1 cellular context compared by ENCODE assay signal in the genomic region with DNA sequence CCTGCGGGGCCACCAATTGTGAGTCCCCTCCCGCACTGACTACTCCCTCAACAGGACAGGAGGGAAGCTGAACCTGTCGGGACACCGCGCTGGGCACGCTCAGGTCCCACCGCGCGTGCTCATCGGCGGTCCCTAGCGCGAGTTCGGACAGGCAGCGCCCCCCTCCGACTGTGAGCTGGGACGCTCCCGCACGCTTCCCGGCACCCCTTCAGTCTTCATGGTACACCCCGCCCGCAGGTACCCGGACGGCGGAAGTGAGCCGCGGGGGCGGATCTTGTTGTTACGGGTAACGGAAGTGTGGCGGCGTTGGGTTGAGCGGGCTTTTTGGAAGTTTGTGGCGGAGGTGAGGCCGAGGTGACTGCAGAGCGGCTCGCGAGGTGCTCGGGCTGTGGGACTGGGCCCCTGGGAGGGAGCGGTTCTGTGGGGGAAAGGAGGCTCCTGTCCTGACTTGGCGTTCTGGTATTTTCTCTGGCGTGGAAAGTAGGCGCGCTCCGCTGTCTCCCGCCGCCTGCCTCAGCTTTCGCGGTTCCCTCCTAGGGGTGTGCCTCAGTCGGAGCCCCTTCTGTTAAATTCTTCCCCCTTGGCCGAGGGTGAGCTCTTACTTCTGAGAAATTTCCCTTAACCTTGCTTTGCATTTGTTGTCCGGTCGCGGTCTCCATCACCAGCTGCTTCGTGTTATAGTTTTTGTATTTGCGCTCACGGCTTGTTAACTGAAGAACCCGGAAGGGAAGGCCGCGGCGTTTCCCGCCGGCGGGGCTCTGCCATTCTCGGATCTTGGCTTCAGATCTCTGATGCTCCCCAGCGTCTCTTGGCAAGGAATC.
TF ChIP-seq lines count a peak whose summit lies in the region.

A gene (plus strand): TSS at position 289 of the 821 bp plus-strand sequence. CDS start 3,669 bp downstream, outside the sequence.

TF ChIP-seq in HepG2, 621 proteins besides CTCF, POLR2A, EP300 and RAD21 (continued from another document and continues in another):
- 0 out of 2 replicates have a peak, but pooled peaks have one; percentile 13 for TF ChIP-seq TBX3 (IDR thresholded peaks at IDR 0.05; ENCODE audit: borderline replicate concordance)
- TF ChIP-seq ZFP37 (CRISPR knock-in tag; IDR thresholded peaks at IDR 0.05; ENCODE audit: borderline replicate concordance), result peak; percentile 45
- peak; percentile 31; the same call in 1 of the 2 replicates for TF ChIP-seq EEA1 (CRISPR knock-in tag; IDR thresholded peaks at IDR 0.05; ENCODE audit: borderline replicate concordance)
- TF ChIP-seq ZNF780A (CRISPR knock-in tag; IDR thresholded peaks at IDR 0.05), result no peak
- TF ChIP-seq ZNF101 (CRISPR knock-in tag; IDR thresholded peaks at IDR 0.05; ENCODE audit: borderline replicate concordance, low read depth), result no peak
- TF ChIP-seq ZNF788 (CRISPR knock-in tag; IDR thresholded peaks at IDR 0.05; ENCODE audit: borderline replicate concordance), result peak; percentile 81; the same call in 1 of the 2 replicates
- TF ChIP-seq ZNF251 (CRISPR knock-in tag; IDR thresholded peaks at IDR 0.05), result no peak
- TF ChIP-seq, protein P1, sequence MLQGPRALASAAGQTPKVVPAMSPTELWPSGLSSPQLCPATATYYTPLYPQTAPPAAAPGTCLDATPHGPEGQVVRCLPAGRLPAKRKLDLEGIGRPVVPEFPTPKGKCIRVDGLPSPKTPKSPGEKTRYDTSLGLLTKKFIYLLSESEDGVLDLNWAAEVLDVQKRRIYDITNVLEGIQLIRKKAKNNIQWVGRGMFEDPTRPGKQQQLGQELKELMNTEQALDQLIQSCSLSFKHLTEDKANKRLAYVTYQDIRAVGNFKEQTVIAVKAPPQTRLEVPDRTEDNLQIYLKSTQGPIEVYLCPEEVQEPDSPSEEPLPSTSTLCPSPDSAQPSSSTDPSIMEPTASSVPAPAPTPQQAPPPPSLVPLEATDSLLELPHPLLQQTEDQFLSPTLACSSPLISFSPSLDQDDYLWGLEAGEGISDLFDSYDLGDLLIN (CRISPR knock-in tag; IDR thresholded peaks at IDR 0.05; ENCODE audit: borderline replicate concordance), result 0 out of 2 replicates have a peak, but pooled peaks have one; percentile 27
- TF ChIP-seq ZNF781 (CRISPR knock-in tag; IDR thresholded peaks at IDR 0.05; ENCODE audit: borderline replicate concordance, not compliant biosample characterization), result no peak
- peak; percentile 88; the same call in 1 of the 2 replicates for TF ChIP-seq RNF2 (conservative IDR thresholded peaks at IDR 0.05; ENCODE audit: low read depth)
- TF ChIP-seq, protein P2, sequence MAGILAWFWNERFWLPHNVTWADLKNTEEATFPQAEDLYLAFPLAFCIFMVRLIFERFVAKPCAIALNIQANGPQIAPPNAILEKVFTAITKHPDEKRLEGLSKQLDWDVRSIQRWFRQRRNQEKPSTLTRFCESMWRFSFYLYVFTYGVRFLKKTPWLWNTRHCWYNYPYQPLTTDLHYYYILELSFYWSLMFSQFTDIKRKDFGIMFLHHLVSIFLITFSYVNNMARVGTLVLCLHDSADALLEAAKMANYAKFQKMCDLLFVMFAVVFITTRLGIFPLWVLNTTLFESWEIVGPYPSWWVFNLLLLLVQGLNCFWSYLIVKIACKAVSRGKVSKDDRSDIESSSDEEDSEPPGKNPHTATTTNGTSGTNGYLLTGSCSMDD (CRISPR knock-in tag; IDR thresholded peaks at IDR 0.05), result 0 out of 2 replicates have a peak, but pooled peaks have one; percentile 32
- TF ChIP-seq, protein P3, sequence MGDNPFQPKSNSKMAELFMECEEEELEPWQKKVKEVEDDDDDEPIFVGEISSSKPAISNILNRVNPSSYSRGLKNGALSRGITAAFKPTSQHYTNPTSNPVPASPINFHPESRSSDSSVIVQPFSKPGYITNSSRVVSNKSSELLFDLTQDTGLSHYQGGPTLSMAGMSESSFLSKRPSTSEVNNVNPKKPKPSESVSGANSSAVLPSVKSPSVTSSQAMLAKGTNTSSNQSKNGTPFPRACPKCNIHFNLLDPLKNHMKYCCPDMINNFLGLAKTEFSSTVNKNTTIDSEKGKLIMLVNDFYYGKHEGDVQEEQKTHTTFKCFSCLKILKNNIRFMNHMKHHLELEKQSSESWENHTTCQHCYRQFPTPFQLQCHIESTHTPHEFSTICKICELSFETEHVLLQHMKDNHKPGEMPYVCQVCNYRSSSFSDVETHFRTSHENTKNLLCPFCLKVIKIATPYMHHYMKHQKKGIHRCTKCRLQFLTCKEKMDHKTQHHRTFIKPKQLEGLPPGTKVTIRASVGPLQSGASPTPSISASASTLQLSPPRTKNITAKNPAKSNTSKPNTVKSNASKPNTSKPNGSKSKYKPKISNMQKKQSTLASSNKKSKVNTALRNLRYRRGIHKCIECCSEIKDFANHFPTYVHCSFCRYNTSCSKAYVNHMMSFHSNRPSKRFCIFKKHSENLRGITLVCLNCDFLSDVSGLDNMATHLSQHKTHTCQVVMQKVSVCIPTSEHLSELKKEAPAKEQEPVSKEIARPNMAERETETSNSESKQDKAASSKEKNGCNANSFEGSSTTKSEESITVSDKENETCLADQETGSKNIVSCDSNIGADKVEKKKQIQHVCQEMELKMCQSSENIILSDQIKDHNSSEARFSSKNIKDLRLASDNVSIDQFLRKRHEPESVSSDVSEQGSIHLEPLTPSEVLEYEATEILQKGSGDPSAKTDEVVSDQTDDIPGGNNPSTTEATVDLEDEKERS (CRISPR knock-in tag; IDR thresholded peaks at IDR 0.05), result peak; percentile 64; the same call in 1 of the 2 replicates
- no peak for TF ChIP-seq HNRNPUL1 (IDR thresholded peaks at IDR 0.05; ENCODE audit: low read depth, low read length)
- no peak for TF ChIP-seq NCOR1 (IDR thresholded peaks at IDR 0.05; ENCODE audit: borderline replicate concordance, low read length)
- TF ChIP-seq RBM39 (IDR thresholded peaks at IDR 0.05; ENCODE audit: low read depth, low read length, poor library complexity, severe bottlenecking), result peak; percentile 87
- TF ChIP-seq, protein P4, sequence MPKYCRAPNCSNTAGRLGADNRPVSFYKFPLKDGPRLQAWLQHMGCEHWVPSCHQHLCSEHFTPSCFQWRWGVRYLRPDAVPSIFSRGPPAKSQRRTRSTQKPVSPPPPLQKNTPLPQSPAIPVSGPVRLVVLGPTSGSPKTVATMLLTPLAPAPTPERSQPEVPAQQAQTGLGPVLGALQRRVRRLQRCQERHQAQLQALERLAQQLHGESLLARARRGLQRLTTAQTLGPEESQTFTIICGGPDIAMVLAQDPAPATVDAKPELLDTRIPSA (CRISPR knock-in tag; IDR thresholded peaks at IDR 0.05; ENCODE audit: borderline replicate concordance), result 0 out of 2 replicates have a peak, but pooled peaks have one; percentile 49
- TF ChIP-seq ZNF160 (CRISPR knock-in tag; IDR thresholded peaks at IDR 0.05), result 0 out of 2 replicates have a peak, but pooled peaks have one; percentile 61
- peak; percentile 70; the same call in 1 of the 2 replicates for TF ChIP-seq ZNF451 (CRISPR knock-in tag; IDR thresholded peaks at IDR 0.05)
- no peak for TF ChIP-seq ZNF850 (CRISPR knock-in tag; conservative IDR thresholded peaks at IDR 0.05)
- no peak for TF ChIP-seq HOXD1 (CRISPR knock-in tag; IDR thresholded peaks at IDR 0.05)
- 0 out of 2 replicates have a peak, but pooled peaks have one; percentile 33 for TF ChIP-seq CAMTA2 (CRISPR knock-in tag; IDR thresholded peaks at IDR 0.05; ENCODE audit: borderline replicate concordance)
- TF ChIP-seq, protein P5, sequence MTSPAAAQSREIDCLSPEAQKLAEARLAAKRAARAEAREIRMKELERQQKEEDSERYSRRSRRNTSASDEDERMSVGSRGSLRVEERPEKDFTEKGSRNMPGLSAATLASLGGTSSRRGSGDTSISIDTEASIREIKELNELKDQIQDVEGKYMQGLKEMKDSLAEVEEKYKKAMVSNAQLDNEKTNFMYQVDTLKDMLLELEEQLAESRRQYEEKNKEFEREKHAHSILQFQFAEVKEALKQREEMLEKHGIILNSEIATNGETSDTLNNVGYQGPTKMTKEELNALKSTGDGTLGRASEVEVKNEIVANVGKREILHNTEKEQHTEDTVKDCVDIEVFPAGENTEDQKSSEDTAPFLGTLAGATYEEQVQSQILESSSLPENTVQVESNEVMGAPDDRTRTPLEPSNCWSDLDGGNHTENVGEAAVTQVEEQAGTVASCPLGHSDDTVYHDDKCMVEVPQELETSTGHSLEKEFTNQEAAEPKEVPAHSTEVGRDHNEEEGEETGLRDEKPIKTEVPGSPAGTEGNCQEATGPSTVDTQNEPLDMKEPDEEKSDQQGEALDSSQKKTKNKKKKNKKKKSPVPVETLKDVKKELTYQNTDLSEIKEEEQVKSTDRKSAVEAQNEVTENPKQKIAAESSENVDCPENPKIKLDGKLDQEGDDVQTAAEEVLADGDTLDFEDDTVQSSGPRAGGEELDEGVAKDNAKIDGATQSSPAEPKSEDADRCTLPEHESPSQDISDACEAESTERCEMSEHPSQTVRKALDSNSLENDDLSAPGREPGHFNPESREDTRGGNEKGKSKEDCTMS (CRISPR knock-in tag; conservative IDR thresholded peaks at IDR 0.05), result no peak
- no peak for TF ChIP-seq NFE2L2 (IDR thresholded peaks at IDR 0.05; ENCODE audit: low read length)
- TF ChIP-seq FIP1L1 (IDR thresholded peaks at IDR 0.05; ENCODE audit: borderline replicate concordance, insufficient read depth, low read depth, low read length), result no peak
- peak; percentile 46; the same call in 1 of the 2 replicates for TF ChIP-seq ZBTB38 (CRISPR knock-in tag; IDR thresholded peaks at IDR 0.05)
- no peak for TF ChIP-seq ZNF263 (CRISPR knock-in tag; IDR thresholded peaks at IDR 0.05)
- TF ChIP-seq ZNF644 (CRISPR knock-in tag; IDR thresholded peaks at IDR 0.05; ENCODE audit: low read depth), result no peak
- TF ChIP-seq, protein P6, sequence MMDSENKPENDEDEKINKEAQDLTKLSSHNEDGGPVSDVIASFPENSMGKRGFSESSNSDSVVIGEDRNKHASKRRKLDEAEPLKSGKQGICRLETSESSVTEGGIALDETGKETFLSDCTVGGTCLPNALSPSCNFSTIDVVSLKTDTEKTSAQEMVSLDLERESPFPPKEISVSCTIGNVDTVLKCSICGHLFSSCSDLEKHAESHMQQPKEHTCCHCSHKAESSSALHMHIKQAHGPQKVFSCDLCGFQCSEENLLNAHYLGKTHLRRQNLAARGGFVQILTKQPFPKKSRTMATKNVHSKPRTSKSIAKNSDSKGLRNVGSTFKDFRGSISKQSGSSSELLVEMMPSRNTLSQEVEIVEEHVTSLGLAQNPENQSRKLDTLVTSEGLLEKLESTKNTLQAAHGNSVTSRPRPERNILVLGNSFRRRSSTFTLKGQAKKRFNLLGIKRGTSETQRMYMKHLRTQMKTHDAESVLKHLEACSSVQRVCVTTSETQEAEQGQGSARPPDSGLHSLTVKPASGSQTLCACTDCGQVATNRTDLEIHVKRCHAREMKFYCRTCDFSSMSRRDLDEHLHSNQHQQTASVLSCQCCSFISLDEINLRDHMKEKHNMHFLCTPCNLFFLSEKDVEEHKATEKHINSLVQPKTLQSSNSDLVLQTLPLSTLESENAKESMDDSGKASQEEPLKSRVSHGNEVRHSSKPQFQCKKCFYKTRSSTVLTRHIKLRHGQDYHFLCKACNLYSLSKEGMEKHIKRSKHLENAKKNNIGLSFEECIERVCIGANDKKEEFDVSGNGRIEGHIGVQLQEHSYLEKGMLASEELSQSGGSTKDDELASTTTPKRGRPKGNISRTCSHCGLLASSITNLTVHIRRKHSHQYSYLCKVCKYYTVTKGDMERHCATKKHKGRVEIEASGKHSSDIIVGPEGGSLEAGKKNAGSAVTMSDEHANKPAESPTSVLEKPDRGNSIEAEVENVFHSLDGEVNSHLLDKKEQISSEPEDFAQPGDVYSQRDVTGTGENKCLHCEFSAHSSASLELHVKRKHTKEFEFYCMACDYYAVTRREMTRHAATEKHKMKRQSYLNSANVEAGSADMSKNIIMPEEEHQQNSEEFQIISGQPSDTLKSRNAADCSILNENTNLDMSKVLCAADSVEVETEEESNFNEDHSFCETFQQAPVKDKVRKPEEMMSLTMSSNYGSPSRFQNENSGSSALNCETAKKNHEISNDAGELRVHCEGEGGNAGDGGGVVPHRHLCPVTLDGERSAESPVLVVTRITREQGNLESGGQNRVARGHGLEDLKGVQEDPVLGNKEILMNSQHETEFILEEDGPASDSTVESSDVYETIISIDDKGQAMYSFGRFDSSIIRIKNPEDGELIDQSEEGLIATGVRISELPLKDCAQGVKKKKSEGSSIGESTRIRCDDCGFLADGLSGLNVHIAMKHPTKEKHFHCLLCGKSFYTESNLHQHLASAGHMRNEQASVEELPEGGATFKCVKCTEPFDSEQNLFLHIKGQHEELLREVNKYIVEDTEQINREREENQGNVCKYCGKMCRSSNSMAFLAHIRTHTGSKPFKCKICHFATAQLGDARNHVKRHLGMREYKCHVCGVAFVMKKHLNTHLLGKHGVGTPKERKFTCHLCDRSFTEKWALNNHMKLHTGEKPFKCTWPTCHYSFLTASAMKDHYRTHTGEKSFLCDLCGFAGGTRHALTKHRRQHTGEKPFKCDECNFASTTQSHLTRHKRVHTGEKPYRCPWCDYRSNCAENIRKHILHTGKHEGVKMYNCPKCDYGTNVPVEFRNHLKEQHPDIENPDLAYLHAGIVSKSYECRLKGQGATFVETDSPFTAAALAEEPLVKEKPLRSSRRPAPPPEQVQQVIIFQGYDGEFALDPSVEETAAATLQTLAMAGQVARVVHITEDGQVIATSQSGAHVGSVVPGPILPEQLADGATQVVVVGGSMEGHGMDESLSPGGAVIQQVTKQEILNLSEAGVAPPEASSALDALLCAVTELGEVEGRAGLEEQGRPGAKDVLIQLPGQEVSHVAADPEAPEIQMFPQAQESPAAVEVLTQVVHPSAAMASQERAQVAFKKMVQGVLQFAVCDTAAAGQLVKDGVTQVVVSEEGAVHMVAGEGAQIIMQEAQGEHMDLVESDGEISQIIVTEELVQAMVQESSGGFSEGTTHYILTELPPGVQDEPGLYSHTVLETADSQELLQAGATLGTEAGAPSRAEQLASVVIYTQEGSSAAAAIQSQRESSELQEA (CRISPR knock-in tag; IDR thresholded peaks at IDR 0.05; ENCODE audit: not compliant biosample characterization), result no peak
- TF ChIP-seq SP4 (CRISPR knock-in tag; IDR thresholded peaks at IDR 0.05), result peak; percentile 92
- TF ChIP-seq, protein P7, sequence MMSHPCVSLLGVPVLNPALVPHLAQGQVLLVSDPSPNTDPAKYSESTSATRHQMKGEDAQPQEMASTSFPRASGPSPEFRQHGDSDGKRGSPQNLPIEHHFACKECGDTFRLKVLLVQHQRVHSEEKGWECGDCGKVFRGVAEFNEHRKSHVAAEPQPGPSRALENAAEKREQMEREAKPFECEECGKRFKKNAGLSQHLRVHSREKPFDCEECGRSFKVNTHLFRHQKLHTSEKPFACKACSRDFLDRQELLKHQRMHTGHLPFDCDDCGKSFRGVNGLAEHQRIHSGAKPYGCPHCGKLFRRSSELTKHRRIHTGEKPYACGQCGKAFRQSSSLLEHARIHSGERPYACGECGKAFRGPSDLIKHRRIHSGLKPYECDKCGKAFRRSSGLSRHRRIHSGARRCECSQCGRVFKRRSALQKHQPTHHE (CRISPR knock-in tag; IDR thresholded peaks at IDR 0.05; ENCODE audit: borderline replicate concordance), result no peak
- peak; percentile 91 for TF ChIP-seq ZNF501 (CRISPR knock-in tag; IDR thresholded peaks at IDR 0.05)
